Comparison of ENCODE assay signal across 8 cellular contexts in genomic region chr4:38782452-38783108, GRCh38. TPM values are rescaled to one million over a fixed set of nuclear protein-coding genes. Genes with fewer than 3 reads are reported as not detected.
DNase-seq lines count a peak whose midpoint lies in the region; ATAC-seq and TF ChIP-seq lines count a peak whose summit lies in the region.

Gene TLR10, minus strand, starts transcription at chr4:38782990. Its CDS starts 7,400 bp downstream, at chr4:38775590.

- H3K27me3 ChIP-seq in HAP-1 (ENCODE audit: low read depth) (no peaks in the 10 kb centered on the region), Loucy (ENCODE audit: insufficient read depth, low read length, poor library complexity, severe bottlenecking) (no peaks in the 10 kb centered on the region), SK-N-SH (ENCODE audit: insufficient read depth) (peaks cover 5% of the 10 kb centered on the region; the same call in 1 of the 2 replicates)

- H3K9me2 ChIP-seq in Loucy (replicated peaks; ENCODE audit: low read depth, low read length) (no peaks in the 10 kb centered on the region), SK-N-SH (no peaks in the 10 kb centered on the region)

- H3F3A ChIP-seq in Loucy (ENCODE audit: low read depth) (no peaks in the 10 kb centered on the region), SK-N-SH (replicated peaks; ENCODE audit: insufficient read depth) (no peaks in the 10 kb centered on the region)

- H3K4me1 Mint-ChIP-seq in memory B cell = peaks cover 27% of the 10 kb centered on the region

- TF ChIP-seq RAD21 in SK-N-SH (IDR thresholded peaks at IDR 0.05; ENCODE audit: low read length) = peak; percentile 72

- WGBS in SK-N-SH (ENCODE audit: low lambda C conversion rate) = 32% methylated on average over 12 of the region's 12 CpGs

- CTCF ChIA-PET in SK-N-SH (lab: Yijun Ruan, JAX) = interaction anchor here (0.6 to 8.0 kb wide), 35 partner anchors 9 to 727 kb away, joined by 3 to 88 read pairs (median 4); partner anchors contain the start of gene TLR1

- TF ChIP-seq CTCF in 22Rv1 (IDR thresholded peaks at IDR 0.05) (peak; percentile 80), GM10266 (IDR thresholded peaks at IDR 0.05; ENCODE audit: control insufficient read depth, insufficient read depth, low read depth, missing control alignments) (peak; percentile 60), Loucy (conservative IDR thresholded peaks at IDR 0.05; ENCODE audit: low read length) (peak; percentile 60), SK-N-SH (IDR thresholded peaks at IDR 0.05) (peak; percentile 67)

- H3K9me3 ChIP-seq in HAP-1 = no peaks in the 10 kb centered on the region
- H3K9me3 ChIP-seq in Loucy (ENCODE audit: insufficient read depth, low read depth, low read length) = no peaks in the 10 kb centered on the region
- H3K9me3 ChIP-seq in SK-N-SH = no peaks in the 10 kb centered on the region

- H4K20me1 ChIP-seq in Loucy (ENCODE audit: insufficient read depth, low read length, poor library complexity, severe bottlenecking) = no peaks in the 10 kb centered on the region
- H4K20me1 ChIP-seq in SK-N-SH (ENCODE audit: insufficient read depth) = no peaks in the 10 kb centered on the region

- peak within 1 kb of the TSS; percentile 47 for H2AFZ ChIP-seq in Loucy (ENCODE audit: low read length)
- H2AFZ ChIP-seq in SK-N-SH (ENCODE audit: low read depth) = 0 out of 2 replicates have a peak within 1 kb of the TSS, but pooled peaks have one; percentile 24

- H3K4me3 ChIP-seq in HAP-1 = no peak within 1 kb of the TSS
- no peak within 1 kb of the TSS for H3K4me3 ChIP-seq in Loucy (ENCODE audit: low read length, poor library complexity, severe bottlenecking)
- peak within 1 kb of the TSS in 1 of 2 experiments; percentile 26; a peak in 1 of 4 replicates for H3K4me3 ChIP-seq in SK-N-SH (ENCODE audit: low read depth in 2 of 2, low read length in 1 of 2)

- peaks cover 21% of the 10 kb centered on the region for H3K36me3 Mint-ChIP-seq in memory B cell

- H3K4me1 ChIP-seq in HAP-1 (no peaks in the 10 kb centered on the region), Loucy (ENCODE audit: insufficient read depth, low read length, poor library complexity, severe bottlenecking) (no peaks in the 10 kb centered on the region), SK-N-SH (ENCODE audit: control insufficient read depth in 1 of 2, insufficient read depth in 2 of 2, low read depth in 1 of 2, low read length in 1 of 2) (no peaks in the 10 kb centered on the region)

- H3K4me3 Mint-ChIP-seq in memory B cell = peak within 1 kb of the TSS; percentile 91

- H3K79me2 ChIP-seq in Loucy (ENCODE audit: insufficient read depth, low read length) (no peaks in the 10 kb centered on the region), SK-N-SH (ENCODE audit: insufficient read depth) (no peaks in the 10 kb centered on the region)

- no peak for TF ChIP-seq EP300 in SK-N-SH (IDR thresholded peaks at IDR 0.05; ENCODE audit: borderline replicate concordance in 1 of 2, low read depth in 1 of 2, low read length in 1 of 2)

- H3K9me3 Mint-ChIP-seq in memory B cell = peaks cover 5% of the 10 kb centered on the region

- H3K36me3 ChIP-seq in HAP-1 (replicated peaks) (no peaks in the 10 kb centered on the region), Loucy (ENCODE audit: insufficient read depth, low read length) (no peaks in the 10 kb centered on the region), SK-N-SH (replicated peaks in 1 of 2; ENCODE audit: control insufficient read depth in 1 of 2, insufficient read depth in 2 of 2, low read length in 1 of 2) (no peaks in the 10 kb centered on the region)

- H3K27me3 Mint-ChIP-seq in memory B cell = no peaks in the 10 kb centered on the region

- no peak within 1 kb of the TSS for H3K27ac ChIP-seq in 22Rv1
- no peak within 1 kb of the TSS for H3K27ac ChIP-seq in SK-N-SH (ENCODE audit: low read depth in 2 of 2, low read length in 1 of 2)

- no peak within 1 kb of the TSS for H3K4me2 ChIP-seq in Loucy (ENCODE audit: low read depth, low read length, poor library complexity, severe bottlenecking)
- H3K4me2 ChIP-seq in SK-N-SH = no peak within 1 kb of the TSS

- peak; percentile 85 for ATAC-seq in memory B cell (ENCODE audit: low read depth)

- H3K9ac ChIP-seq in Loucy (ENCODE audit: low read depth, low read length, poor library complexity, severe bottlenecking) (no peak within 1 kb of the TSS), SK-N-SH (no peak within 1 kb of the TSS)

- in situ Hi-C loops in HAP-1 (cut with MboI; ENCODE audit: low sequenced_read_pairs) = no loop called here

- peak within 1 kb of the TSS; percentile 85 for H3K27ac Mint-ChIP-seq in memory B cell

- DNase-seq in GM10266 (ENCODE audit: extremely low spot score) = peak; percentile 55
- peak; percentile 48 to 70 for DNase-seq in HAP-1 (ENCODE audit: low spot score in 2 of 2)
- peak; percentile 53 for DNase-seq in SK-N-SH
- DNase-seq in dermis microvascular lymphatic vessel endothelial cell (ENCODE audit: low read depth in 2 of 2) = peak; percentile 39 to 55
- peak; percentile 59 to 78 for DNase-seq in memory B cell (ENCODE audit: low spot score in 2 of 2)
- no peak for DNase-seq in GOT3 (lab: John Stamatoyannopoulos, UW)

- POLR2A ChIA-PET in SK-N-SH (lab: Yijun Ruan, JAX) = no interaction called here

TF ChIP-seq in SK-N-SH, 30 proteins besides CTCF, POLR2A, EP300 and RAD21:
- TF ChIP-seq SMC3 (IDR thresholded peaks at IDR 0.05; ENCODE audit: low read depth, low read length) (peak; percentile 56), MEF2A (IDR thresholded peaks at IDR 0.05; ENCODE audit: borderline replicate concordance, low read depth) (no peak)

RNA-seq across cellular contexts. Expression of gene TLR10, which starts in this region (rescaled TPM):
- polyA plus RNA-seq in SK-N-SH (2012; rRNA removed) = not detected in 2 replicates
- polyA plus RNA-seq in SK-N-SH (2012; cell fraction: cytosol; rRNA removed) = not detected in 2 replicates
- not detected in 2 replicates for polyA plus RNA-seq in SK-N-SH (2012; cell fraction: nucleus; rRNA removed)
- not detected in 2 replicates for total RNA-seq in dermis microvascular lymphatic vessel endothelial cell

Comparison
In these comparisons a context has a peak if more than half of its experiments do, and no peak if none do; other contexts are left out.
1. Peak in DNase-seq in SK-N-SH; RNA of the gene not detected or under 1 TPM.
2. Peak in DNase-seq in dermis microvascular lymphatic vessel endothelial cell; RNA of the gene not detected or under 1 TPM.